ENCODE assay signal across 26 cellular contexts in genomic region chr4:12110607-12111006, GRCh38.
"Had no signal": no experiment of that assay in that cellular context is flagged by ENCODE, and none has a peak within 500 bp of the region (broad histone marks: within the 10 kb centered on the region; RNA-seq: fewer than 3 reads in every experiment).

No MANE protein-coding gene starts in this region.

- H3K27ac ChIP-seq: brain microvascular endothelial cell, coronary artery, heart left ventricle, ovary, right lobe of liver, skin epidermis, thoracic aorta, vagina had no signal

- H3K4me1 ChIP-seq: right lobe of liver, vagina had no signal

- DNase-seq: activated CD4-positive, alpha-beta memory T cell treated with anti-CD3 and anti-CD28 coated beads, Interleukin-2, amount 10 ng/mL, durations not matched to agents 7 days and 5 days; activated CD4-positive, alpha-beta T cell treated with anti-CD3 and anti-CD28 coated beads for 1 hour; activated CD4-positive, alpha-beta T cell treated with anti-CD3 and anti-CD28 coated beads, Interleukin-2, amount 10 ng/mL, durations not matched to agents 7 days and 5 days; activated CD8-positive, alpha-beta memory T cell treated with anti-CD3 and anti-CD28 coated beads, Interleukin-2, amount 50 U/mL, for 48 hours; activated gamma-delta T cell; activated naive CD4-positive, alpha-beta T cell treated with anti-CD3 and anti-CD28 coated beads, Interleukin-2, amount 10 ng/mL, durations not matched to agents 7 days and 5 days; activated naive CD8-positive, alpha-beta T cell treated with anti-CD3 and anti-CD28 coated beads, Interleukin-2, amount 10 ng/mL, durations not matched to agents 7 days and 5 days; activated T-cell treated with anti-CD3 and anti-CD28 coated beads, Interleukin-2, amount 50 U/mL, for 24 hours; brain microvascular endothelial cell; foreskin fibroblast; heart left ventricle; hypothalamus; immature natural killer cell; kidney; left colon; mammary epithelial cell; ovary; right lobe of liver; stimulated activated CD4-positive, alpha-beta T cell treated with anti-CD3 and anti-CD28 coated beads, Interleukin-12 subunit alpha, Interleukin-12 subunit beta, amount 100 ng/mL, for 4 hours; stimulated activated CD4-positive, alpha-beta T cell treated with anti-CD3 and anti-CD28 coated beads, Interleukin-4, amount 100 ng/mL, for 1 hour had no signal

- H3K4me3 ChIP-seq: coronary artery, heart left ventricle, ovary, right lobe of liver, skin epidermis, thoracic aorta, vagina had no signal

- H3K27me3 ChIP-seq: brain microvascular endothelial cell, heart left ventricle, ovary, right lobe of liver, vagina had no signal

- H3K36me3 ChIP-seq: brain microvascular endothelial cell, heart left ventricle, ovary, right lobe of liver, thoracic aorta, vagina had no signal

- H3K9me3 ChIP-seq: ovary, right lobe of liver, vagina had no signal

- ATAC-seq: heart left ventricle; left colon; right lobe of liver; stimulated activated effector memory CD8-positive, alpha-beta T cell treated with anti-CD3 and anti-CD28 coated beads, Interleukin-12 subunit alpha, Interleukin-12 subunit beta, amount 100 ng/mL, for 72 hours; WTC11 had no signal
